ENCODE assay signal across 8 cellular contexts in the genomic region with DNA sequence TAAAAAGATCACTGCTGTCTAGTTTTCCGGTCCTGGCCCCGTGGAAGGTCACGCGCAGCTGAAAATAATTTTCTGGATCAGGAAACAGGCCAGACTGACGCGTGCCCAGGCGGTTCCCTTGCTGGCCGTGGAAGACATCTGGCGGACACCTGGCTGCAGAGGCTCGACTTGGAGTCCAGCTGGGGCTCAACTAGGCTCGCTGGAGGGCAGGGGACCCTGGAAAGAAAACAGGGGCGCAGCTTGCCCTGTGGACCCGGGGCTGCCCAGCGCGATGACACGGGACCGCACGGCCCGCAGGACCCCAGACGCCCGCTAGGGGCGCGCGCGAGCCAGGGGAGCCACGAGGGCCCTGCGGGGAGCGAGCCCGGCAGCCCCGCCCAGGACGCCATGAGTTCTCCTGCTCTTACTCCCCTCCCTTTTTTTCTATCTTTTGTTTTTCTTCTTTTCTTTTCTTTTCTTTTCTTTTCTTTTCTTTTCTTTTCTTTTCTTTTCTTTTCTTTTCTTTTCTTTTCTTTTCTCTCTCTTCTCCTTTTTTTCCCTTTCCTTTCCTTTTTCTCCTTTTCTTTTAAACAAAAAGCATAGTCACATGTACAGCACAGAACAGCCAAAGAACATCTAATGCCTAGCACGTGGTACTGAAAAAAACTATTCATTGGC. TPM values are rescaled to one million over a fixed set of nuclear protein-coding genes. Genes with fewer than 3 reads are reported as not detected.
DNase-seq lines count a peak whose midpoint lies in the region; ATAC-seq and TF ChIP-seq lines count a peak whose summit lies in the region.

No MANE protein-coding gene starts in this region.

- peak overlapping the region; percentile 59 for H2AFZ ChIP-seq in trophoblast cell (ENCODE audit: insufficient read depth, low read length, poor library complexity)

- DNase-seq in RWPE2 (ENCODE audit: low spot score) (no peak), activated gamma-delta T cell (lab: John Stamatoyannopoulos, UW) (peak; percentile 62), globus pallidus (ENCODE audit: low spot score) (peak; percentile 34), trophoblast cell (peak; percentile 53 to 78), upper lobe of right lung (peak; percentile 88)

- no peak overlapping the region for H4K8ac ChIP-seq in trophoblast cell (ENCODE audit: low read depth, low read length)

- H3K79me2 ChIP-seq in trophoblast cell (ENCODE audit: control insufficient read depth, insufficient read depth, low read length, poor library complexity): no peaks in the 10 kb centered on the region

- H3K27me3 ChIP-seq in RWPE2 (ENCODE audit: insufficient read depth, poor library complexity, severe bottlenecking): no peaks in the 10 kb centered on the region
- H3K27me3 ChIP-seq in trophoblast cell (ENCODE audit: insufficient read depth, low read length): no peaks in the 10 kb centered on the region
- H3K27me3 ChIP-seq in upper lobe of right lung: no peaks in the 10 kb centered on the region

- peaks cover 13% of the 10 kb centered on the region for H3K4me1 ChIP-seq in RWPE2 (ENCODE audit: insufficient read depth, poor library complexity, severe bottlenecking)
- no peaks in the 10 kb centered on the region for H3K4me1 ChIP-seq in trophoblast cell (ENCODE audit: control insufficient read depth in 1 of 2, insufficient read depth in 2 of 2, low read length in 2 of 2)
- H3K4me1 ChIP-seq in upper lobe of right lung: peaks cover 12% of the 10 kb centered on the region

- H3K4me3 ChIP-seq in RWPE2 (ENCODE audit: severe bottlenecking) (no peak overlapping the region), trophoblast cell (ENCODE audit: low read depth, low read length) (no peak overlapping the region), upper lobe of right lung (peak overlapping the region; percentile 32)

- H3K9me3 ChIP-seq in RWPE2 (ENCODE audit: severe bottlenecking) (no peaks in the 10 kb centered on the region), trophoblast cell (ENCODE audit: insufficient read depth, low read depth, low read length) (peaks cover 6% of the 10 kb centered on the region), upper lobe of right lung (no peaks in the 10 kb centered on the region)

- WGBS in trophoblast cell (ENCODE audit: extremely low coverage, insufficient coverage, insufficient read length): no CpG with 5 or more reads among the region's 32 CpGs

- no peak overlapping the region for H4K12ac ChIP-seq in trophoblast cell (ENCODE audit: low read depth, low read length)

- no peak overlapping the region for H2BK120ac ChIP-seq in trophoblast cell (ENCODE audit: insufficient read depth, low read length, poor library complexity)

- H3K9ac ChIP-seq in trophoblast cell (ENCODE audit: low read length): no peak overlapping the region

- intact Hi-C loops in upper lobe of right lung (cut with DNase I): no loop called here

- no peak overlapping the region for H3K4ac ChIP-seq in trophoblast cell (ENCODE audit: low read depth, low read length)

- H3K27ac ChIP-seq in RWPE2 (ENCODE audit: poor library complexity, severe bottlenecking) (peak overlapping the region; percentile 16), trophoblast cell (ENCODE audit: low read depth, low read length) (no peak overlapping the region), upper lobe of right lung (peak overlapping the region; percentile 30)

- no peak overlapping the region for H3K14ac ChIP-seq in trophoblast cell (ENCODE audit: low read length)

- peak overlapping the region; percentile 23 for H2BK12ac ChIP-seq in trophoblast cell (ENCODE audit: low read length)

- H4K91ac ChIP-seq in trophoblast cell (ENCODE audit: low read depth, low read length): peak overlapping the region; percentile 39

- no peaks in the 10 kb centered on the region for H3K36me3 ChIP-seq in RWPE2 (ENCODE audit: low read depth)
- no peaks in the 10 kb centered on the region for H3K36me3 ChIP-seq in trophoblast cell (ENCODE audit: control insufficient read depth in 1 of 2, insufficient read depth in 2 of 2, low read length in 2 of 2)
- no peaks in the 10 kb centered on the region for H3K36me3 ChIP-seq in upper lobe of right lung

- no peak overlapping the region for H2AK5ac ChIP-seq in trophoblast cell (ENCODE audit: low read length)

- peaks cover 2% of the 10 kb centered on the region for H3K79me1 ChIP-seq in trophoblast cell (ENCODE audit: low read length)

- no peak overlapping the region for H2BK5ac ChIP-seq in trophoblast cell (ENCODE audit: low read depth, low read length, poor library complexity)

- no peak overlapping the region for H3K23ac ChIP-seq in trophoblast cell (ENCODE audit: low read length)

- no peak overlapping the region for H3K18ac ChIP-seq in trophoblast cell (ENCODE audit: low read length)

- peak; percentile 84 for ATAC-seq in HG03066 (IDR thresholded peaks at IDR 0.05; ENCODE audit: low read depth, unreplicated experiment)
- ATAC-seq in RWPE2 (ENCODE audit: low read depth): peak; percentile 78
- ATAC-seq in upper lobe of right lung: peak; percentile 98
- ATAC-seq in GM19324 (IDR thresholded peaks at IDR 0.05; ENCODE audit: low FRiP score, unreplicated experiment): no peak

- H3K4me2 ChIP-seq in trophoblast cell (ENCODE audit: low read length): peak overlapping the region; percentile 48

- TF ChIP-seq CTCF in GM12874 (IDR thresholded peaks at IDR 0.05; ENCODE audit: insufficient read depth, low read depth, low read length): peak; percentile 67
- TF ChIP-seq CTCF in RWPE2 (IDR thresholded peaks at IDR 0.05; ENCODE audit: poor library complexity, severe bottlenecking): peak; percentile 94
- peak; percentile 95 for TF ChIP-seq CTCF in upper lobe of right lung (IDR thresholded peaks at IDR 0.05)

RNA-seq across cellular contexts. Expression of gene UBE2F, which starts 43.2 kb away (rescaled TPM):
- 37.2 and 37.5 TPM in 2 replicates for polyA plus RNA-seq in trophoblast cell (2013)
- 51.4 TPM for total RNA-seq in upper lobe of right lung
